In genomic region chr12:82109243-82109642, GRCh38 we compare ENCODE assay signal across 19 cellular contexts.
DNase-seq lines count a peak whose midpoint lies in the region; ATAC-seq and TF ChIP-seq lines count a peak whose summit lies in the region.
"Had no signal": no experiment of that assay in that cellular context is flagged by ENCODE, and none has a peak within 500 bp of the region (broad histone marks: within the 10 kb centered on the region; RNA-seq: fewer than 3 reads in every experiment).

No MANE protein-coding gene starts in this region.

- POLR2A ChIA-PET in MCF 10A (lab: Yijun Ruan, JAX): interaction anchor here (1.3 kb wide), 1 partner anchor 15 kb away, joined by 5 read pairs; no protein-coding TSS in a partner anchor
- POLR2A ChIA-PET in GM10248 (lab: Yijun Ruan, JAX): no interaction called here

- no peaks in the 10 kb centered on the region for H3K27me3 ChIP-seq in breast epithelium
- H3K27me3 ChIP-seq: BLaER1 treated with 17β-estradiol and CSF1 and Interleukin-3, amounts not matched to agents 10 nM and 100 nM had no signal

- H3K4me3 ChIP-seq in breast epithelium (no peak overlapping the region), epithelial cell of esophagus (ENCODE audit: low read length) (no peak overlapping the region), retinal pigment epithelial cell (ENCODE audit: low read length) (no peak overlapping the region)
- H3K4me3 ChIP-seq: A549; BLaER1 treated with 17β-estradiol and CSF1 and Interleukin-3, amounts not matched to agents 10 nM and 100 nM; GM12878 had no signal

- peaks cover 23% of the 10 kb centered on the region for H3K4me1 Mint-ChIP-seq in MCF 10A (ENCODE audit: insufficient read depth, unreplicated experiment)
- H3K4me1 Mint-ChIP-seq: B cell had no signal

- no TSS peak for BruUV-seq in MCF 10A (replicated peaks; lab: Mats Ljungman, UMichigan)

- TF ChIP-seq POLR2A in breast epithelium (IDR thresholded peaks at IDR 0.05): no peak

- H3K4me1 ChIP-seq in breast epithelium: no peaks in the 10 kb centered on the region
- H3K4me1 ChIP-seq: A549; BLaER1 treated with 17β-estradiol and CSF1 and Interleukin-3, amounts not matched to agents 10 nM and 100 nM; Caco-2 had no signal

- CTCF ChIA-PET in MCF 10A (lab: Yijun Ruan, JAX) (no interaction called here), GM10248 (lab: Yijun Ruan, JAX) (no interaction called here)

- intact Hi-C loops in MCF 10A (cut with micrococcal nuclease) (no loop called here), breast epithelium (cut with DNase I; ENCODE audit: low total_unique reads) (no loop called here)

- TF ChIP-seq CTCF in MCF 10A (IDR thresholded peaks at IDR 0.05; ENCODE audit: unreplicated experiment) (no peak), breast epithelium (IDR thresholded peaks at IDR 0.05) (no peak), epithelial cell of esophagus (IDR thresholded peaks at IDR 0.05; ENCODE audit: insufficient read depth, low read depth, low read length, missing control alignments) (no peak), retinal pigment epithelial cell (conservative IDR thresholded peaks at IDR 0.05; ENCODE audit: low read depth, low read length) (no peak), GM10248 (IDR thresholded peaks at IDR 0.05; ENCODE audit: control extremely low read depth, extremely low read depth, low read depth, missing control alignments) (no peak)

- no peaks in the 10 kb centered on the region for H3K36me3 Mint-ChIP-seq in MCF 10A (ENCODE audit: insufficient read depth, unreplicated experiment)
- H3K36me3 Mint-ChIP-seq: CD8-positive, alpha-beta T cell had no signal

- H3K9me3 Mint-ChIP-seq in MCF 10A (ENCODE audit: unreplicated experiment): no peaks in the 10 kb centered on the region
- H3K9me3 Mint-ChIP-seq: CD4-positive, alpha-beta T cell; CD8-positive, alpha-beta T cell had no signal

- DNase-seq in MCF 10A (ENCODE audit: unreplicated experiment) (no peak), breast epithelium (ENCODE audit: low spot score in 2 of 2) (no peak), epithelial cell of esophagus (ENCODE audit: low read depth) (peak; percentile 61), retinal pigment epithelial cell (ENCODE audit: low read depth) (peak; percentile 13), GM10248 (ENCODE audit: extremely low spot score) (no peak)
- DNase-seq: AML-193; Caco-2; Calu3; CD4-positive, alpha-beta T cell; CD8-positive, alpha-beta T cell; DMS79 treated with DMSO at 0.1 percent for 48 hours; GF-D8 had no signal

- H3K9me3 ChIP-seq in breast epithelium: no peaks in the 10 kb centered on the region
- H3K9me3 ChIP-seq: A549; BLaER1 treated with 17β-estradiol and CSF1 and Interleukin-3, amounts not matched to agents 10 nM and 100 nM; Caco-2 had no signal

- H3K4me3 Mint-ChIP-seq in MCF 10A (ENCODE audit: unreplicated experiment): no peak overlapping the region
- H3K4me3 Mint-ChIP-seq: B cell; CD4-positive, alpha-beta T cell; CD8-positive, alpha-beta T cell had no signal

- no peaks in the 10 kb centered on the region for H3K27me3 Mint-ChIP-seq in MCF 10A (ENCODE audit: insufficient read depth, unreplicated experiment)
- H3K27me3 Mint-ChIP-seq: B cell had no signal

- no peak for ATAC-seq in GM18502 (IDR thresholded peaks at IDR 0.05; ENCODE audit: poor library complexity, unreplicated experiment)
- ATAC-seq: A549; CD8-positive, alpha-beta T cell; GM12878 had no signal

- H3K27ac Mint-ChIP-seq in MCF 10A (ENCODE audit: low read depth, unreplicated experiment): peak overlapping the region; percentile 95
- H3K27ac Mint-ChIP-seq: B cell; CD4-positive, alpha-beta T cell; CD8-positive, alpha-beta T cell had no signal

- no peaks in the 10 kb centered on the region for H3K36me3 ChIP-seq in breast epithelium
- H3K36me3 ChIP-seq: BLaER1 treated with 17β-estradiol and CSF1 and Interleukin-3, amounts not matched to agents 10 nM and 100 nM had no signal

- no peak overlapping the region for H3K27ac ChIP-seq in breast epithelium
- H3K27ac ChIP-seq: 22Rv1; A549; BLaER1 treated with 17β-estradiol and CSF1 and Interleukin-3, amounts not matched to agents 10 nM and 100 nM; C4-2B had no signal

Comparison
In these comparisons a context has a peak if more than half of its experiments do, and no peak if none do; other contexts are left out.
1. DNase-seq: peak in epithelial cell of esophagus (single experiment) and retinal pigment epithelial cell (single experiment); none in MCF 10A (single experiment), breast epithelium (0 of 2) and GM10248 (single experiment).